8 cellular contexts compared by ENCODE assay signal in the genomic region with DNA sequence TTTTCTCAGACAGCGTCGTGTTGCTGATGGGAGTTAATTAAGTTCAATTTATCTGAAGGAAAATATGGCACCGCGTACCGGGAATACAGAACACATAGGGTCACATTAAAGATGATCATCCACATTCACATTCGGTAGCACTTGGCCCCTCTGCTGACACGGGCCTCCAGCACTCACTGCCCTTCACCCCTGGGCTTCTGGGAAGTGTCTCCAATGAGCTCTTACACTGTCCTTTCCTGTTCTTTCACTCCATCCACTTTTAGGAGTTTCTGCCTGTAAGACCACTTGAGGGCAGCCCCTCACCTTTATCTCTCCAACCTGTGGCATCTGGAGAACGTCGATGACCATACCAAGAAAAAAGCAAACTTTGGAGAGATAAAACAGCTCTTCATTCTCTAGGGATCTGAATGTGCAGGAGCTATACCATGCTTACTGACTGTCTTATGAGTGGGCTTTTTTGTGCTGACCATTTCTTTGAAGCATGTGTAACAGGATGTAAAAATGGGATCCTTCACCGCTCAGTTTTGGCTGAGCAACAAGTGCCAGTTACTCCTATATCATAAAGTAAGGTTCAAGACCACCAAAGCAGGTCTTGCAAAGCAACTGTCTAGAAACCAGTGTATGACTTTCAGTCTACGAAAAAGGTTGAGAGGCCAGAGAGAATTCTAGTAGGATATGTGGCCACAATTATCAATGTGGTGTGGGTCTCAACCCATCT. TPM values are rescaled to one million over a fixed set of nuclear protein-coding genes. Genes with fewer than 3 reads are reported as not detected.
DNase-seq lines count a peak whose midpoint lies in the region; ATAC-seq and TF ChIP-seq lines count a peak whose summit lies in the region.

No MANE protein-coding gene starts in this region.

- peak overlapping the region; percentile 99 for H3K27ac Mint-ChIP-seq in activated CD8-positive, alpha-beta T cell treated with anti-CD3 and anti-CD28 coated beads for 36 hours
- H3K27ac Mint-ChIP-seq in stimulated activated effector memory CD8-positive, alpha-beta T cell treated with anti-CD3 and anti-CD28 coated beads, Interleukin-12 subunit alpha, Interleukin-12 subunit beta, amount 100 ng/mL, for 72 hours = peak overlapping the region; percentile 95

- POLR2A ChIA-PET in AG04449 (lab: Yijun Ruan, JAX) = no interaction called here
- POLR2A ChIA-PET in activated CD8-positive, alpha-beta T cell treated with anti-CD3 and anti-CD28 coated beads for 36 hours (lab: Charles Lee) = interaction anchor here (0.7 to 2.1 kb wide), 8 partner anchors 8 to 381 kb away, joined by 3 to 7 read pairs (median 4); a partner anchor contains a TSS

- no peaks in the 10 kb centered on the region for H3K9me3 ChIP-seq in iPS-15b (ENCODE audit: control insufficient read depth, insufficient read depth, low read length)

- H3K27me3 ChIP-seq in H7 (ENCODE audit: control insufficient read depth, insufficient read depth, low read length) (peaks cover 12% of the 10 kb centered on the region; the same call in 1 of the 2 replicates), iPS-15b (ENCODE audit: control insufficient read depth, insufficient read depth, low read length) (peaks cover 27% of the 10 kb centered on the region)

- H3K4me3 Mint-ChIP-seq in activated CD8-positive, alpha-beta T cell treated with anti-CD3 and anti-CD28 coated beads for 36 hours = peak overlapping the region; percentile 92
- peak overlapping the region; percentile 84 for H3K4me3 Mint-ChIP-seq in stimulated activated effector memory CD8-positive, alpha-beta T cell treated with anti-CD3 and anti-CD28 coated beads, Interleukin-12 subunit alpha, Interleukin-12 subunit beta, amount 100 ng/mL, for 72 hours

- H3K4me1 ChIP-seq in iPS-15b (ENCODE audit: control insufficient read depth, insufficient read depth, low read length) = peaks cover 8% of the 10 kb centered on the region

- H3K4me3 ChIP-seq in AG04449 (ENCODE audit: low read depth, low read length) (peak overlapping the region; percentile 83), H7 (ENCODE audit: insufficient read depth, low read depth, low read length) (peak overlapping the region; percentile 78), iPS-15b (ENCODE audit: low read depth, low read length) (peak overlapping the region; percentile 92)

- H3K36me3 Mint-ChIP-seq in activated CD8-positive, alpha-beta T cell treated with anti-CD3 and anti-CD28 coated beads for 36 hours (ENCODE audit: low read depth) = no peaks in the 10 kb centered on the region
- H3K36me3 Mint-ChIP-seq in stimulated activated effector memory CD8-positive, alpha-beta T cell treated with anti-CD3 and anti-CD28 coated beads, Interleukin-12 subunit alpha, Interleukin-12 subunit beta, amount 100 ng/mL, for 72 hours = peaks cover 19% of the 10 kb centered on the region

- CTCF ChIA-PET in AG04449 (lab: Yijun Ruan, JAX) = interaction anchor here (1.4 to 2.1 kb wide), 3 partner anchors 10 to 92 kb away, joined by 5 to 8 read pairs (median 8); a partner anchor contains a TSS
- CTCF ChIA-PET in activated CD8-positive, alpha-beta T cell treated with anti-CD3 and anti-CD28 coated beads for 36 hours (lab: Charles Lee) = interaction anchor here (1.0 to 1.9 kb wide), 4 partner anchors 10 to 750 kb away, joined by 3 to 4 read pairs (median 4); a partner anchor contains a TSS

- H3K27me3 Mint-ChIP-seq in activated CD8-positive, alpha-beta T cell treated with anti-CD3 and anti-CD28 coated beads for 36 hours = no peaks in the 10 kb centered on the region

- H3K9ac ChIP-seq in iPS-15b (ENCODE audit: low read depth, low read length) = peak overlapping the region; percentile 47

- no peak for ATAC-seq in activated CD8-positive, alpha-beta T cell treated with anti-CD3 and anti-CD28 coated beads for 36 hours
- no peak for ATAC-seq in stimulated activated effector memory CD8-positive, alpha-beta T cell treated with anti-CD3 and anti-CD28 coated beads, Interleukin-12 subunit alpha, Interleukin-12 subunit beta, amount 100 ng/mL, for 72 hours

- peaks cover 41% of the 10 kb centered on the region for H3K4me1 Mint-ChIP-seq in activated CD8-positive, alpha-beta T cell treated with anti-CD3 and anti-CD28 coated beads for 36 hours (ENCODE audit: low read depth)
- H3K4me1 Mint-ChIP-seq in stimulated activated effector memory CD8-positive, alpha-beta T cell treated with anti-CD3 and anti-CD28 coated beads, Interleukin-12 subunit alpha, Interleukin-12 subunit beta, amount 100 ng/mL, for 72 hours = peaks cover 42% of the 10 kb centered on the region

- DNase-seq in AG04449 (ENCODE audit: low read depth, low spot score) (no peak), H7 (peak; percentile 34), hepatic stellate cell (ENCODE audit: low spot score) (no peak), NCI-H1048 (lab: John Stamatoyannopoulos, UW) (no peak), NCI-H2196 (lab: John Stamatoyannopoulos, UW; ENCODE audit: unreplicated experiment) (no peak)
- peak; percentile 9 for DNase-seq in activated CD8-positive, alpha-beta T cell treated with anti-CD3 and anti-CD28 coated beads for 36 hours
- DNase-seq in stimulated activated effector memory CD8-positive, alpha-beta T cell treated with anti-CD3 and anti-CD28 coated beads, Interleukin-12 subunit alpha, Interleukin-12 subunit beta, amount 100 ng/mL, for 72 hours (ENCODE audit: low spot score in 2 of 2) = peak in 1 of 2 donors; percentile 2

- intact Hi-C loops in activated CD8-positive, alpha-beta T cell treated with anti-CD3 and anti-CD28 coated beads for 36 hours (cut with micrococcal nuclease) = loop anchor here (5.0 to 10.0 kb wide), 2 partner anchors 93 to 371 kb away; a partner anchor contains a TSS

- no peaks in the 10 kb centered on the region for H3K9me3 Mint-ChIP-seq in activated CD8-positive, alpha-beta T cell treated with anti-CD3 and anti-CD28 coated beads for 36 hours
- no peaks in the 10 kb centered on the region for H3K9me3 Mint-ChIP-seq in stimulated activated effector memory CD8-positive, alpha-beta T cell treated with anti-CD3 and anti-CD28 coated beads, Interleukin-12 subunit alpha, Interleukin-12 subunit beta, amount 100 ng/mL, for 72 hours

- no peaks in the 10 kb centered on the region for H3K36me3 ChIP-seq in H7 (replicated peaks; ENCODE audit: control insufficient read depth, insufficient read depth, low read length)
- no peaks in the 10 kb centered on the region for H3K36me3 ChIP-seq in iPS-15b (ENCODE audit: control insufficient read depth, insufficient read depth, low read length)

- no peak for TF ChIP-seq CTCF in AG04449 (IDR thresholded peaks at IDR 0.05; ENCODE audit: insufficient read depth, low read length, missing control alignments)
- no peak for TF ChIP-seq CTCF in activated CD8-positive, alpha-beta T cell treated with anti-CD3 and anti-CD28 coated beads for 36 hours (IDR thresholded peaks at IDR 0.05)

RNA-seq across cellular contexts. Expression of a gene that starts 1.1 kb away (rescaled TPM):
- total RNA-seq in H7 (2014; rRNA removed; shearing (Covaris generic)) = 16.5 and 26.3 TPM in 2 replicates
- 10 to 100 TPM; 56.2 to 64.4 TPM for total RNA-seq in activated CD8-positive, alpha-beta T cell treated with anti-CD3 and anti-CD28 coated beads for 36 hours

RNA-seq across cellular contexts. Expression of a gene that starts 32.1 kb away (rescaled TPM):
- total RNA-seq in H7 (2014; rRNA removed; shearing (Covaris generic)) = 0.03 and 0.04 TPM in 2 replicates
- total RNA-seq in activated CD8-positive, alpha-beta T cell treated with anti-CD3 and anti-CD28 coated beads for 36 hours = under 1 TPM; 0.18 to 0.23 TPM

Comparison
In these comparisons a context has a peak if more than half of its experiments do, and no peak if none do; other contexts are left out.
1. DNase-seq: peak in H7 (single experiment) and activated CD8-positive, alpha-beta T cell treated with anti-CD3 and anti-CD28 coated beads for 36 hours (single experiment); none in AG04449 (single experiment), hepatic stellate cell (single experiment), NCI-H1048 (single experiment) and NCI-H2196 (single experiment).
2. Peak in every context shown above with its lines, with median percentiles within 50 percentile points of each other: H3K4me3 ChIP-seq.